In the genomic region with DNA sequence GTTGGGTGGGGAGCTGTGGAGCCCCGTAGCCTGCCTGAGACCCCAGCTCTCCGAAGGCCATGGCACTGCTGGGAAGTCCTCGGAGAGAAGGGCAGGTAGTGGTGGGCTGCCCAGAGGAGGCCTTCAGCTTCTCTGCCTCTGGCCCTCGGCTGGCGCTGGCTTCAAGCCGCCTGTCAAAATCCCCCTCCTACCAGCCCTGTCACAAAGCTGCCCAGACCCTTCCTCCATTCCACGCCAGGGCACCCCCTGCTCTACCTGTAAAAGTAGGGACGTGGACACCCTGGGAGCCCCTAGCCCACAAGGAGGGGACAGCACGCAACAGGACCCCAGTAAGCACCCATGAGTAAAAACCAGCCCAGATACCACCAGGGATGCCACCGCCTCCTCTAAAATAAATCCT, we compare ENCODE assay signal across 16 cellular contexts. TPM values are rescaled to one million over a fixed set of nuclear protein-coding genes. Genes with fewer than 3 reads are reported as not detected.
A peak's percentile ranks its signal among the peaks of the same experiment; 100 is the strongest.
DNase-seq lines count a peak whose midpoint lies in the region; ATAC-seq and TF ChIP-seq lines count a peak whose summit lies in the region.
"Had no signal": no experiment of that assay in that cellular context is flagged by ENCODE, and none has a peak within 500 bp of the region (broad histone marks: within the 10 kb centered on the region; RNA-seq: fewer than 3 reads in every experiment).

No MANE protein-coding gene starts in this region.

- H3K27me3 ChIP-seq in right cardiac atrium (ENCODE audit: control insufficient read depth, insufficient read depth) = no peaks in the 10 kb centered on the region
- H3K27me3 ChIP-seq in RWPE2 (ENCODE audit: insufficient read depth, poor library complexity, severe bottlenecking) = no peaks in the 10 kb centered on the region
- H3K27me3 ChIP-seq in osteoblast (ENCODE audit: insufficient read depth, low read length) = no peaks in the 10 kb centered on the region
- H3K27me3 ChIP-seq in thyroid gland = no peaks in the 10 kb centered on the region

- TF ChIP-seq CTCF in RWPE2 (IDR thresholded peaks at IDR 0.05; ENCODE audit: poor library complexity, severe bottlenecking) (no peak), osteoblast (IDR thresholded peaks at IDR 0.05; ENCODE audit: extremely low read depth, low read depth, low read length) (no peak), thyroid gland (IDR thresholded peaks at IDR 0.05) (no peak)

- no peak for ATAC-seq in Right ventricle myocardium superior (ENCODE audit: poor library complexity)
- ATAC-seq in right cardiac atrium = no peak
- no peak for ATAC-seq in RWPE2 (ENCODE audit: low read depth)
- ATAC-seq in HG02981 (IDR thresholded peaks at IDR 0.05; ENCODE audit: unreplicated experiment) = no peak
- ATAC-seq in naive thymus-derived CD8-positive, alpha-beta T cell = no peak

- no peak overlapping the region for H3K4me3 ChIP-seq in right cardiac atrium (ENCODE audit: low read length)
- no peak overlapping the region for H3K4me3 ChIP-seq in RWPE2 (ENCODE audit: severe bottlenecking)
- no peak overlapping the region for H3K4me3 ChIP-seq in osteoblast (ENCODE audit: insufficient read depth, low read length)
- H3K4me3 ChIP-seq in thyroid gland (replicated peaks in 1 of 3) = no peak overlapping the region
- H3K4me3 ChIP-seq: GM23338 had no signal

- no peak overlapping the region for H3K4me3 Mint-ChIP-seq in naive thymus-derived CD8-positive, alpha-beta T cell
- H3K4me3 Mint-ChIP-seq: B cell; CD4-positive, alpha-beta memory T cell; GM23338; IgD-negative memory B cell had no signal

- no peak overlapping the region for H3K4me2 ChIP-seq in osteoblast (ENCODE audit: insufficient read depth, low read length)
- H3K4me2 ChIP-seq: GM23338 had no signal

- 98% methylated on average over 10 of the region's 10 CpGs for WGBS in right cardiac atrium
- WGBS in thyroid gland, 2 donors = 97% methylated on average over 10 of the region's 10 CpGs; no CpG with 5 or more reads in 1 of the 2 donors

- H3K27ac Mint-ChIP-seq in naive thymus-derived CD8-positive, alpha-beta T cell = no peak overlapping the region
- H3K27ac Mint-ChIP-seq: B cell; CD4-positive, alpha-beta memory T cell; GM23338; IgD-negative memory B cell had no signal

- no peaks in the 10 kb centered on the region for H3K27me3 Mint-ChIP-seq in naive thymus-derived CD8-positive, alpha-beta T cell
- H3K27me3 Mint-ChIP-seq: B cell; CD4-positive, alpha-beta memory T cell; IgD-negative memory B cell had no signal

- H3K4me1 Mint-ChIP-seq in naive thymus-derived CD8-positive, alpha-beta T cell = peaks cover 0 to 8% (median 7%) of the 10 kb centered on the region in 4 donors
- H3K4me1 Mint-ChIP-seq: GM23338 had no signal

- intact Hi-C loops in Right ventricle myocardium superior (cut with DNase I) = loop anchor here (5.0 kb wide), 1 partner anchor 99 kb away; no protein-coding TSS in a partner anchor
- intact Hi-C loops in right cardiac atrium (cut with DNase I) = loop anchor here in 3 of 4 donors (10.0 kb wide), 4 partner anchors 96 to 626 kb away; a partner anchor contains a TSS
- intact Hi-C loops in thyroid gland (cut with DNase I) = no loop called here

- peaks cover 0 to 39% (median 21%) of the 10 kb centered on the region in 3 donors for H3K36me3 Mint-ChIP-seq in naive thymus-derived CD8-positive, alpha-beta T cell

- H3K36me3 ChIP-seq in RWPE2 (ENCODE audit: low read depth) (peaks cover 19% of the 10 kb centered on the region), osteoblast (ENCODE audit: insufficient read depth, low read length) (peaks cover 8% of the 10 kb centered on the region), thyroid gland (no peaks in the 10 kb centered on the region)

- no peak for TF ChIP-seq POLR2A in thyroid gland (IDR thresholded peaks at IDR 0.05)

- no peak overlapping the region for H2AFZ ChIP-seq in osteoblast (ENCODE audit: low read length)
- H2AFZ ChIP-seq: GM23338 had no signal

- H3K79me2 ChIP-seq in osteoblast (ENCODE audit: insufficient read depth, low read length) = no peaks in the 10 kb centered on the region

- no peaks in the 10 kb centered on the region for H3K9me3 Mint-ChIP-seq in naive thymus-derived CD8-positive, alpha-beta T cell
- H3K9me3 Mint-ChIP-seq: GM23338, IgD-negative memory B cell had no signal

- H3K4me1 ChIP-seq in right cardiac atrium (ENCODE audit: control insufficient read depth, insufficient read depth, low read length) (peaks cover 7% of the 10 kb centered on the region), RWPE2 (ENCODE audit: insufficient read depth, poor library complexity, severe bottlenecking) (no peaks in the 10 kb centered on the region), osteoblast (ENCODE audit: insufficient read depth, low read length) (no peaks in the 10 kb centered on the region), thyroid gland (peaks cover 18 to 23% of the 10 kb centered on the region in 2 donors)

- H3K9me3 ChIP-seq in right cardiac atrium (ENCODE audit: control insufficient read depth, low read length) (no peaks in the 10 kb centered on the region), RWPE2 (ENCODE audit: severe bottlenecking) (no peaks in the 10 kb centered on the region), osteoblast (ENCODE audit: low read depth, low read length) (no peaks in the 10 kb centered on the region), thyroid gland (no peaks in the 10 kb centered on the region)

- POLR2A ChIA-PET in naive thymus-derived CD8-positive, alpha-beta T cell (lab: Charles Lee) = interaction anchor here (0.6 kb wide), 1 partner anchor 88 kb away, joined by 3 read pairs; no protein-coding TSS in a partner anchor

- DNase-seq in Right ventricle myocardium superior (peak; percentile 26), right cardiac atrium (no peak), RWPE2 (ENCODE audit: low spot score) (peak; percentile 41), osteoblast (ENCODE audit: insufficient read length, low spot score, missing footprints) (peak; percentile 19), thyroid gland (no peak)
- no peak for DNase-seq in naive thymus-derived CD8-positive, alpha-beta T cell
- DNase-seq: CD4-positive, alpha-beta memory T cell; DMS153; DMS79; GDM1; HCEC 1CT had no signal

- no peak overlapping the region for H3K27ac ChIP-seq in right cardiac atrium (ENCODE audit: low read length)
- no peak overlapping the region for H3K27ac ChIP-seq in RWPE2 (ENCODE audit: poor library complexity, severe bottlenecking)
- H3K27ac ChIP-seq in osteoblast (ENCODE audit: low read depth, low read length) = no peak overlapping the region
- H3K27ac ChIP-seq in thyroid gland = no peak overlapping the region
- H3K27ac ChIP-seq: C4-2B had no signal

- no peaks in the 10 kb centered on the region for H4K20me1 ChIP-seq in osteoblast (ENCODE audit: insufficient read depth, low read length)

RNA-seq across cellular contexts. Expression of a gene that starts 31.6 kb away (rescaled TPM):
- total RNA-seq in Right ventricle myocardium superior (17.9 TPM), right cardiac atrium (10 to 100 TPM; 15.3 to 36.7 (median 29.7) TPM), osteoblast (66.2 and 72.2 TPM in 2 replicates), thyroid gland (10 to 100 TPM; 27.4 to 38.6 (median 33.9) TPM)
- 41.0 TPM for polyA plus RNA-seq in right cardiac atrium
- total RNA-seq in naive thymus-derived CD8-positive, alpha-beta T cell = 10 to 100 TPM; 84.5 to 95.9 TPM
- 100 to 1,000 TPM; 146 to 243 (median 190) TPM for polyA plus RNA-seq in naive thymus-derived CD8-positive, alpha-beta T cell

RNA-seq across cellular contexts. Expression of a gene that starts 40.9 kb away (rescaled TPM):
- 20.0 TPM for total RNA-seq in Right ventricle myocardium superior
- 10 to 100 TPM; 19.5 to 24.4 (median 21.9) TPM for total RNA-seq in right cardiac atrium
- 21.4 TPM for polyA plus RNA-seq in right cardiac atrium
- total RNA-seq in osteoblast = 21.4 and 21.5 TPM in 2 replicates
- total RNA-seq in thyroid gland = 10 to 100 TPM; 14.7 to 23.8 (median 18.2) TPM
- 10 to 100 TPM; 16.3 to 18.2 TPM for total RNA-seq in naive thymus-derived CD8-positive, alpha-beta T cell
- 10 to 100 TPM; 31.8 to 53.0 (median 42.5) TPM for polyA plus RNA-seq in naive thymus-derived CD8-positive, alpha-beta T cell

RNA-seq across cellular contexts. Expression of a gene that starts 40.9 kb away (rescaled TPM):
- 10.6 TPM for total RNA-seq in Right ventricle myocardium superior
- total RNA-seq in right cardiac atrium = 10 to 100 TPM; 10.6 to 17.2 (median 14.6) TPM
- 20.7 TPM for polyA plus RNA-seq in right cardiac atrium
- total RNA-seq in osteoblast = 18.5 and 21.8 TPM in 2 replicates
- 10 to 100 TPM in 1 of 4 donors, 1 to 10 TPM in 3; 7.0 to 11.9 (median 9.8) TPM for total RNA-seq in thyroid gland
- 10 to 100 TPM; 17.1 to 18.5 TPM for total RNA-seq in naive thymus-derived CD8-positive, alpha-beta T cell
- 10 to 100 TPM; 52.0 to 62.3 (median 53.7) TPM for polyA plus RNA-seq in naive thymus-derived CD8-positive, alpha-beta T cell

Comparison
In these comparisons a context has a peak if more than half of its experiments do, and no peak if none do; other contexts are left out.
1. DNase-seq: peak in Right ventricle myocardium superior (single experiment), RWPE2 (single experiment) and osteoblast (single experiment); none in right cardiac atrium (0 of 3), thyroid gland (0 of 2) and naive thymus-derived CD8-positive, alpha-beta T cell (0 of 10).